1 cellular context compared by ENCODE assay signal in the genomic region with DNA sequence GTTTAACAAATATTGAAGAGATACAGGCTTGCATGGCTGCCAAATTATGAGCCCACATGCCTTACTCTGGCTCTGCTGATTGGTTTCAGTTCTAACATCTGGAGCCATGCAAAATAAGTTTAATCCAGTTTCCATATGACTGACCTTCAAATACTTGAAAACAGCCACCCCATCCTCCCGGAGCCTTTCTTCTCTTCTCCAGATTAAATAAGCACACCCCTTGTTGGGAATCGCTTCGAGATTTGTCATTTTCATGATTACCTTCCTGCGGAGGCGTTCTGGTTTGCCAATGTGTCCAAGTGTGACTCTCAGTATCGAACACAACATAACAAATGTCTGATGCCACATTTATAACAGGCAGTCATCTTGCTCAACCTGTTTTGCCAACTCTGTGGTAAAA.
TF ChIP-seq lines count a peak whose summit lies in the region.

No MANE protein-coding gene starts in this region.

TF ChIP-seq in GM23338, 12 proteins besides CTCF, POLR2A, EP300 and RAD21 (continued from another document):
- TF ChIP-seq, protein P1, sequence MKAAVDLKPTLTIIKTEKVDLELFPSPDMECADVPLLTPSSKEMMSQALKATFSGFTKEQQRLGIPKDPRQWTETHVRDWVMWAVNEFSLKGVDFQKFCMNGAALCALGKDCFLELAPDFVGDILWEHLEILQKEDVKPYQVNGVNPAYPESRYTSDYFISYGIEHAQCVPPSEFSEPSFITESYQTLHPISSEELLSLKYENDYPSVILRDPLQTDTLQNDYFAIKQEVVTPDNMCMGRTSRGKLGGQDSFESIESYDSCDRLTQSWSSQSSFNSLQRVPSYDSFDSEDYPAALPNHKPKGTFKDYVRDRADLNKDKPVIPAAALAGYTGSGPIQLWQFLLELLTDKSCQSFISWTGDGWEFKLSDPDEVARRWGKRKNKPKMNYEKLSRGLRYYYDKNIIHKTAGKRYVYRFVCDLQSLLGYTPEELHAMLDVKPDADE (IDR thresholded peaks at IDR 0.05): no peak
- no peak for TF ChIP-seq CREB1 (CRISPR knock-in tag; IDR thresholded peaks at IDR 0.05; ENCODE audit: low read depth)
